ENCODE assay signal across 8 cellular contexts in the genomic region with DNA sequence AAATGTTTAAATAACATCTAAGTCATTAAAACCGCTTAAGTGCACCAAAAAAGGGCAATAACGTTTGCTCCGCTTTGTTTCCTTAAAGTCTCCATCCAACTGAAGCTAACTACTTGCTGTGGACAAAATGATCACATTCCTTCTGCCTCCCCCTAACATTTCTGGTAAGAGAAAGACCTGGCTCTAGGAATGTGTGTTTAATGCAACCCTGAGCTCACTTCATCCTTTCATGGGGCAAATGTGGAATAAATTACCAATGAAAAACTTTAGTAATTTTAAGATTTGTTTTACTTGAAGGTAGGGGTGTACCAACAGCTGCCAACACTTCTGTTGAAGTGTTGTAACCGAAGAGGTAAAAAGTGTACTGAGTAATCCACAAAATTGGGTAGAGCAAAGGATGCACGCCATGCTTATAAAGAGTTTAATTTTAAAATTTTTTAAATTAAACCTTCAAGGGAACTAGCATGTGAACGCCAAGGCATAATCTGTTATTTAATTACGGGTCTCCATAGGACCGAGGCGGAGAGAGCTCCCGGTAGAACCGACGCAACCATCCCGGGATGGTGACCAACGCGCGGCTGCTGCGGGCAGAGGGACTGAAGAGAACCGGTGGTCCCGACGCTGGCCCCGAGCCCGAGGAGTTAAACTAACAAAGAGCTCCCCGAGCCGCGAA. TPM values are rescaled to one million over a fixed set of nuclear protein-coding genes. Genes with fewer than 3 reads are reported as not detected.
DNase-seq lines count a peak whose midpoint lies in the region; ATAC-seq and TF ChIP-seq lines count a peak whose summit lies in the region.

No MANE protein-coding gene starts in this region.

- peak overlapping the region; percentile 88 to 98 (median 93) for H3K4me3 Mint-ChIP-seq in brain

- peak overlapping the region; percentile 90 for H3K4me3 ChIP-seq in Loucy (ENCODE audit: low read length, poor library complexity, severe bottlenecking)
- H3K4me3 ChIP-seq in lower leg skin (ENCODE audit: low read depth, poor library complexity, severe bottlenecking): peak overlapping the region; percentile 66
- peak overlapping the region; percentile 64 to 74 for H3K4me3 ChIP-seq in tibial artery

- H3K4me1 ChIP-seq in Loucy (ENCODE audit: insufficient read depth, low read length, poor library complexity, severe bottlenecking) (peaks cover 47% of the 10 kb centered on the region), tibial artery (peaks cover 0 to 45% (median 19%) of the 10 kb centered on the region in 4 donors)

- no peaks in the 10 kb centered on the region for H3K27me3 Mint-ChIP-seq in brain

- ATAC-seq in HG03025 (IDR thresholded peaks at IDR 0.05; ENCODE audit: low FRiP score, unreplicated experiment): no peak

- H3K27ac ChIP-seq in tibial artery: peak overlapping the region; percentile 94 to 97

- TF ChIP-seq CTCF in Loucy (conservative IDR thresholded peaks at IDR 0.05; ENCODE audit: low read length) (no peak), brain (conservative IDR thresholded peaks at IDR 0.05) (no peak), lower leg skin (IDR thresholded peaks at IDR 0.05) (no peak), tibial artery (IDR thresholded peaks at IDR 0.05) (no peak)

- H3K9me2 ChIP-seq in Loucy (replicated peaks; ENCODE audit: low read depth, low read length): no peaks in the 10 kb centered on the region

- H3K9me3 ChIP-seq in Loucy (ENCODE audit: insufficient read depth, low read depth, low read length): no peaks in the 10 kb centered on the region
- H3K9me3 ChIP-seq in tibial artery: no peaks in the 10 kb centered on the region

- H3K36me3 Mint-ChIP-seq in brain: peaks cover 6% of the 10 kb centered on the region

- H3K4me2 ChIP-seq in Loucy (ENCODE audit: low read depth, low read length, poor library complexity, severe bottlenecking): peak overlapping the region; percentile 83

- peaks cover 54% of the 10 kb centered on the region for H3K4me1 Mint-ChIP-seq in brain

- peak overlapping the region; percentile 86 for H3K9ac ChIP-seq in Loucy (ENCODE audit: low read depth, low read length, poor library complexity, severe bottlenecking)

- H3F3A ChIP-seq in Loucy (ENCODE audit: low read depth): peaks cover 3% of the 10 kb centered on the region

- H3K27me3 ChIP-seq in Loucy (ENCODE audit: insufficient read depth, low read length, poor library complexity, severe bottlenecking): peaks cover 8% of the 10 kb centered on the region
- no peaks in the 10 kb centered on the region for H3K27me3 ChIP-seq in tibial artery

- H3K36me3 ChIP-seq in Loucy (ENCODE audit: insufficient read depth, low read length) (no peaks in the 10 kb centered on the region), tibial artery (no peaks in the 10 kb centered on the region)

- DNase-seq in NCI-H510A treated with DMSO at 0.1 percent for 48 hours (lab: John Stamatoyannopoulos, UW): peak; percentile 64
- no peak for DNase-seq in NCI-H510A (lab: John Stamatoyannopoulos, UW)
- DNase-seq in lower leg skin (ENCODE audit: low spot score in 2 of 2): peak in 1 of 2 donors; percentile 22
- no peak for DNase-seq in tibial artery
- DNase-seq in SKM-1 treated with dmso at 0.1 percent for 144 hours (lab: John Stamatoyannopoulos, UW; ENCODE audit: unreplicated experiment): no peak

- intact Hi-C loops in lower leg skin (cut with DNase I; ENCODE audit: low total_unique reads) (no loop called here), tibial artery (cut with DNase I; ENCODE audit: low total_unique reads) (loop anchor here (2.0 to 5.0 kb wide), 2 partner anchors 66 to 149 kb away; partner anchors contain the start of genes GALM and SRSF7)

- peak overlapping the region; percentile 98; the same call in 1 of the 2 replicates for H2AFZ ChIP-seq in Loucy (ENCODE audit: low read length)

- H3K79me2 ChIP-seq in Loucy (ENCODE audit: insufficient read depth, low read length): peaks cover 60% of the 10 kb centered on the region

- no peaks in the 10 kb centered on the region for H3K9me3 Mint-ChIP-seq in brain

- WGBS in lower leg skin, 2 donors: 0 to 2% methylated on average over 25 of the region's 25 CpGs

- no peak for TF ChIP-seq POLR2A in lower leg skin (IDR thresholded peaks at IDR 0.05)

- peaks cover 50% of the 10 kb centered on the region for H4K20me1 ChIP-seq in Loucy (ENCODE audit: insufficient read depth, low read length, poor library complexity, severe bottlenecking)

- H3K27ac Mint-ChIP-seq in brain: peak overlapping the region; percentile 87 to 99 (median 98)

RNA-seq across cellular contexts. Expression of gene HNRNPLL, which starts 1.1 kb away (rescaled TPM):
- 33.3 TPM for polyA plus RNA-seq in brain (ENCODE audit: insufficient read depth, low read depth, low replicate concordance)
- total RNA-seq in lower leg skin: 10 to 100 TPM; 20.5 to 37.9 (median 26.8) TPM
